Comparison of ENCODE assay signal across 8 cellular contexts in the genomic region with DNA sequence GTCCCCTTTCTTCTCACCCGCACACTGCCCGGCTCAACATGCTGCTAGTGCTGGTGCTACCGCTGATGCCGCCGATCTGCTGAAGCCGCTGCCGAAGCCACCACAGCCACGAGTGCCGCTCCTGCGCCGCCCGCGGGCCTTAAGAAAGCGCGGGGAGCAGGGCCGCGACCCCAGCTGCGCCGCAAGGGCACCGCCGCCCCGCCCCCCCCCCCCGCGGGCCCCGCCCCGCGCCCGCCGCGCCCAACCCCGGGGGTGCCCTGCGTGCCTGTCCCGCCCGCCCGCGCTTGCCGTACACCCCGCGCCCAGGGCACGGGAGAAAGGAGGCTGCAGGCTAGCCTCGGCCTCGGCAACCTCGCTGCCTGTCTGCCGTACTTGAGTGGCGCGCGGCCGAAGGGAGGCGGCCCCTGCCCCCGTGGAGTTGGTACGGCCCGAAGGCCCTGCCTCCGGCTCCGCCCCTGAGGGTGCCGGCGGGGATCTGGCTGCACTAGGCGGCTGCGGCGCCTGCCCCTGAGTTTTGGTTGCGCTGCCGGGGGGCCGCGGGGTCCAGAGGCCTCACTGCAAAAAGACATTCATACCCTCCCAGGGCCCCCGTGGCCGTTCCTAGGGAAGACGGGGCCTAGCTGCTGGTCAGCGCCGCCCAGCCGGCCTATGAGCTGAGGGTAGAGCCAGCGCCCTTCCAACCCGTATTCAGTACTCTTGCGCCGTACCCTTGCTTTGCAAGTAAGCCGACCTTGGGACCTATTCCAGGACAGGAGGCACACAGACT. TPM values are rescaled to one million over a fixed set of nuclear protein-coding genes. Genes with fewer than 3 reads are reported as not detected.
A peak's percentile ranks its signal among the peaks of the same experiment; 100 is the strongest.
DNase-seq lines count a peak whose midpoint lies in the region; ATAC-seq, FAIRE-seq and TF ChIP-seq lines count a peak whose summit lies in the region.

Gene SOD2, minus strand, starts transcription at position 114 of the 766 bp plus-strand sequence. Its CDS starts 74 bp downstream, at position 40.

- H3K4me1 Mint-ChIP-seq in astrocyte (ENCODE audit: low read depth, unreplicated experiment), result peaks cover 15% of the 10 kb centered on the region

- H3K27me3 ChIP-seq in astrocyte (ENCODE audit: insufficient read depth, low read length), result no peaks in the 10 kb centered on the region
- no peaks in the 10 kb centered on the region for H3K27me3 ChIP-seq in aorta (ENCODE audit: control insufficient read depth in 1 of 2, insufficient read depth in 2 of 2, low read length in 1 of 2)

- H3K9me3 Mint-ChIP-seq in astrocyte (ENCODE audit: unreplicated experiment), result no peaks in the 10 kb centered on the region

- H3K27me3 Mint-ChIP-seq in astrocyte (ENCODE audit: low read depth, unreplicated experiment), result no peaks in the 10 kb centered on the region

- H3K4me3 Mint-ChIP-seq in astrocyte (ENCODE audit: unreplicated experiment), result peak within 1 kb of the TSS; percentile 91

- no peak for TF ChIP-seq CTCF in astrocyte (IDR thresholded peaks at IDR 0.05; ENCODE audit: insufficient read depth, low read depth, low read length)

- FAIRE-seq in GM18507 (lab: Jason Lieb, UNC) (peak; percentile 76), astrocyte (lab: Jason Lieb, UNC) (no peak)

- ATAC-seq in HG02885 (IDR thresholded peaks at IDR 0.05; ENCODE audit: poor library complexity, unreplicated experiment) (peak; percentile 77), aorta (ENCODE audit: low FRiP score) (peak; percentile 92)

- peak within 1 kb of the TSS; percentile 84 for H3K27ac ChIP-seq in astrocyte (ENCODE audit: low read depth, low read length)
- H3K27ac ChIP-seq in aorta (ENCODE audit: low read depth in 1 of 2, low read length in 2 of 2), result peak within 1 kb of the TSS; percentile 83 to 89

- H3K36me3 ChIP-seq in astrocyte (ENCODE audit: insufficient read depth, low read length) (no peaks in the 10 kb centered on the region), aorta (ENCODE audit: control insufficient read depth in 1 of 2, insufficient read depth in 2 of 2, low read length in 1 of 2) (no peaks in the 10 kb centered on the region)

- peak within 1 kb of the TSS; percentile 81 for H3K9ac ChIP-seq in astrocyte (ENCODE audit: low read length)

- intact Hi-C loops in aorta (cut with DNase I), result loop anchor here (1.0 to 10.0 kb wide), 6 partner anchors 33 to 251 kb away; partner anchors contain the start of genes WTAP (in 2 of the 2) and TCP1 (in 1 of the 2)

- H3K4me1 ChIP-seq in astrocyte (ENCODE audit: insufficient read depth, low read length) (peaks cover 16% of the 10 kb centered on the region), aorta (ENCODE audit: control insufficient read depth in 1 of 2, insufficient read depth in 2 of 2, low read length in 2 of 2) (no peaks in the 10 kb centered on the region)

- H3K9me3 ChIP-seq in astrocyte (ENCODE audit: insufficient read depth, low read depth, low read length) (no peaks in the 10 kb centered on the region), aorta (ENCODE audit: control insufficient read depth, low read length) (no peaks in the 10 kb centered on the region)

- H3K4me3 ChIP-seq in astrocyte (ENCODE audit: insufficient read depth, low read depth, low read length), result peak within 1 kb of the TSS; percentile 72
- H3K4me3 ChIP-seq in aorta (ENCODE audit: low read length in 2 of 2), result peak within 1 kb of the TSS; percentile 52 to 96

- peaks cover 28% of the 10 kb centered on the region for H3K79me2 ChIP-seq in astrocyte (ENCODE audit: insufficient read depth, low read length)

- peak within 1 kb of the TSS; percentile 90 for H2AFZ ChIP-seq in astrocyte (ENCODE audit: low read depth, low read length)

- peaks cover 10% of the 10 kb centered on the region for H3K36me3 Mint-ChIP-seq in astrocyte (ENCODE audit: low read depth, unreplicated experiment)

- DNase-seq in GM18507 (ENCODE audit: extremely low spot score, insufficient read length, low read depth) (peak; percentile 71), NCI-H1694 treated with DMSO at 0.1 percent for 48 hours (lab: John Stamatoyannopoulos, UW) (peak; percentile 33), T-helper 22 cell (ENCODE audit: low read depth) (peak; percentile 75), astrocyte (ENCODE audit: low read depth) (peak; percentile 60), hepatic stellate cell (ENCODE audit: low spot score) (peak; percentile 88), renal cortical epithelial cell (ENCODE audit: low read depth) (no peak), aorta (peak; percentile 92 to 95)

- peak within 1 kb of the TSS; percentile 77 for H3K27ac Mint-ChIP-seq in astrocyte (ENCODE audit: unreplicated experiment)

- peaks cover 6% of the 10 kb centered on the region for H4K20me1 ChIP-seq in astrocyte (ENCODE audit: insufficient read depth, low read length)

- WGBS in aorta, 2 donors, result 0% methylated on average over 33 to 74 of the region's 74 CpGs

- H3K4me2 ChIP-seq in astrocyte (ENCODE audit: low read length), result peak within 1 kb of the TSS; percentile 93

RNA-seq across cellular contexts. Expression of gene SOD2, which starts in this region (rescaled TPM):
- total RNA-seq in astrocyte (55.9 and 64.0 TPM in 2 replicates), renal cortical epithelial cell (2,050 and 3,674 TPM in 2 replicates), aorta (100 to 1,000 TPM; 387 to 624 TPM)
- 100 to 1,000 TPM in 1 of 2 donors, 10 to 100 TPM in 1; 98.1 to 209 TPM for polyA plus RNA-seq in aorta
